ENCODE assay signal across 8 cellular contexts in genomic region chr15:59657635-59658125, GRCh38. TPM values are rescaled to one million over a fixed set of nuclear protein-coding genes. Genes with fewer than 3 reads are reported as not detected.
A peak's percentile ranks its signal among the peaks of the same experiment; 100 is the strongest.
DNase-seq lines count a peak whose midpoint lies in the region; ATAC-seq lines count a peak whose summit lies in the region.

No MANE protein-coding gene starts in this region.

- H3K9me3 Mint-ChIP-seq in central memory CD8-positive, alpha-beta T cell: no peaks in the 10 kb centered on the region
- H3K9me3 Mint-ChIP-seq in naive B cell: no peaks in the 10 kb centered on the region

- DNase-seq in central memory CD8-positive, alpha-beta T cell (ENCODE audit: low spot score in 2 of 2): no peak
- DNase-seq in naive B cell (no peak), NCI-H82 (lab: John Stamatoyannopoulos, UW) (no peak), globus pallidus (ENCODE audit: low spot score) (no peak), DMS 273 treated with DMSO at 0.1 percent for 48 hours (lab: John Stamatoyannopoulos, UW) (no peak), OCI-M1 (lab: John Stamatoyannopoulos, UW) (no peak)

- H3K27ac Mint-ChIP-seq in central memory CD8-positive, alpha-beta T cell (ENCODE audit: low read depth): no peak overlapping the region
- peak overlapping the region in 4 of 6 donors; percentile 85 to 92 (median 92) for H3K27ac Mint-ChIP-seq in naive B cell

- H3K36me3 Mint-ChIP-seq in central memory CD8-positive, alpha-beta T cell (ENCODE audit: insufficient read depth): peaks cover 21% of the 10 kb centered on the region
- peaks cover 1 to 6% of the 10 kb centered on the region in 2 donors for H3K36me3 Mint-ChIP-seq in naive B cell

- ATAC-seq in GM18519 (IDR thresholded peaks at IDR 0.05; ENCODE audit: low FRiP score, unreplicated experiment) (peak; percentile 5), HG03460 (IDR thresholded peaks at IDR 0.05; ENCODE audit: unreplicated experiment) (peak; percentile 6), naive B cell (ENCODE audit: low read depth in 2 of 2) (no peak)
- peak; percentile 20 for ATAC-seq in central memory CD8-positive, alpha-beta T cell (replicated peaks; ENCODE audit: extremely low read depth, poor library complexity, severe bottlenecking)

- H3K4me1 Mint-ChIP-seq in central memory CD8-positive, alpha-beta T cell: peaks cover 4% of the 10 kb centered on the region
- H3K4me1 Mint-ChIP-seq in naive B cell: peaks cover 4 to 10% (median 10%) of the 10 kb centered on the region in 3 donors

- no peaks in the 10 kb centered on the region for H3K27me3 Mint-ChIP-seq in central memory CD8-positive, alpha-beta T cell
- no peaks in the 10 kb centered on the region for H3K27me3 Mint-ChIP-seq in naive B cell

- H3K4me3 Mint-ChIP-seq in central memory CD8-positive, alpha-beta T cell: no peak overlapping the region
- H3K4me3 Mint-ChIP-seq in naive B cell: peak overlapping the region in 2 of 8 donors; percentile 91 to 93

RNA-seq across cellular contexts. Expression of gene GTF2A2, which starts 0.4 kb away (rescaled TPM):
- polyA plus RNA-seq in naive B cell (ENCODE audit: low read depth in 6 of 6): 100 to 1,000 TPM; 115 to 206 (median 142) TPM

RNA-seq across cellular contexts. Expression of gene BNIP2, which starts 31.4 kb away (rescaled TPM):
- 100 to 1,000 TPM; 126 to 230 (median 137) TPM for polyA plus RNA-seq in naive B cell (ENCODE audit: low read depth in 6 of 6)

RNA-seq across cellular contexts. Expression of gene GCNT3, which starts 46.1 kb away (rescaled TPM):
- polyA plus RNA-seq in naive B cell (ENCODE audit: low read depth in 6 of 6): not detected

Comparison
In these comparisons a context has a peak if more than half of its experiments do, and no peak if none do; other contexts are left out.
1. ATAC-seq: peak in GM18519 (single experiment), HG03460 (single experiment) and central memory CD8-positive, alpha-beta T cell (single experiment); none in naive B cell (0 of 2).